8 cellular contexts compared by ENCODE assay signal in the genomic region with DNA sequence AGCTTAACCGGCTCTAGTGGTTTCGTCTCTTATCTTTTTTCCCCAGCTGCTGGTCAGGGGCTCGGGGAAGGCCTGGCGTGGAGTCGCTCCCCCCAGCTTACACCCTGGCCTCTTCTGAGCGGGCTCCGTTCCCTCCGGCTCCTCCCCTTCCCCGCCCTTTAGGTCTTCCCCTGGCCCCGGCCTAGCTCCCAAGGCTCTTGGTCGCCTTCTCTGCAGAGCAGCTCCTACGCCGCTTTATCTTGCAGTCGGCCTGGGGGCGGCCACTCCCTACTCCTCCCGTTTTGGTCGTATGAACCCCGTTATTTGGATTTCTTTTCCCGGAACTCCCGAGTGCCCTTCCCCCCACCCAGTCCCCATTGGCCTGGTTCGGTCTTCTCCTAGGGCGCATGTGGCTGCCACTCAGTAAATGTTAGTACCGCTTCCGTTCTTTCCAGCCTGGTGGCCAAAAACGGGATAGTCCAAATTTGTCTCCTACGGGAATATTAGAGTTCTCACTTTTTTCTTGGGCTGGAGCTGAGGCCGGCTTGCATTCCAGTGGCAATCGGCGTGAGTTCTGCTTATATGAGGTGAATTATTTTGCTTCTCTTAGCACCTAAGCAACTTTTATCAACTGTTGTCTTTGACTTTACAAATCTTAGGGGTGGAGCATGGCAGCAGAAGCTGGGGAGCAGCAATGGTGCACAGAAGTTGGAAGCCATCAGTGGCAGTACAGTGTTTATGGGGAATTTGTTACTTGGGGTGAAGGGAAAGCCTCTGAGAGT. TPM values are rescaled to one million over a fixed set of nuclear protein-coding genes. Genes with fewer than 3 reads are reported as not detected.
A peak's percentile ranks its signal among the peaks of the same experiment; 100 is the strongest.
DNase-seq lines count a peak whose midpoint lies in the region; ATAC-seq and TF ChIP-seq lines count a peak whose summit lies in the region.

No MANE protein-coding gene starts in this region.

- CTCF ChIA-PET in SK-N-SH (lab: Yijun Ruan, JAX), result interaction anchor here (0.6 to 2.4 kb wide), 15 partner anchors 9 to 90 kb away, joined by 3 to 12 read pairs (median 3); partner anchors contain the start of genes MAP7D1 and TRAPPC3

- H2AFZ ChIP-seq in SK-N-SH (ENCODE audit: low read depth), result no peak overlapping the region

- H4K20me1 ChIP-seq in SK-N-SH (ENCODE audit: insufficient read depth), result peaks cover 49% of the 10 kb centered on the region

- POLR2A ChIA-PET in SK-N-SH (lab: Yijun Ruan, JAX), result interaction anchor here (0.7 to 1.6 kb wide), 6 partner anchors 37 to 131 kb away, joined by 3 to 5 read pairs (median 3); partner anchors contain the start of genes MAP7D1 and TRAPPC3

- peak; percentile 18 for TF ChIP-seq POLR2A in GM18505 (IDR thresholded peaks at IDR 0.05; ENCODE audit: borderline replicate concordance, extremely low read depth, insufficient read depth, insufficient read length)
- TF ChIP-seq POLR2A in right lobe of liver (IDR thresholded peaks at IDR 0.05), result no peak

- peaks cover 8 to 9% of the 10 kb centered on the region in 2 experiments; a peak in 2 of 4 replicates for H3K4me1 ChIP-seq in SK-N-SH (ENCODE audit: control insufficient read depth in 1 of 2, insufficient read depth in 2 of 2, low read depth in 1 of 2, low read length in 1 of 2)
- peaks cover 0 to 31% (median 13%) of the 10 kb centered on the region in 4 donors for H3K4me1 ChIP-seq in right lobe of liver

- H3F3A ChIP-seq in SK-N-SH (replicated peaks; ENCODE audit: insufficient read depth), result peaks cover 13% of the 10 kb centered on the region

- H3K4me3 ChIP-seq in SK-N-SH (ENCODE audit: low read depth in 2 of 2, low read length in 1 of 2) (peak overlapping the region; percentile 69 to 77), right lobe of liver (peak overlapping the region; percentile 66 to 80 (median 79))

- no peaks in the 10 kb centered on the region for H3K9me2 ChIP-seq in SK-N-SH

- peaks cover 54% of the 10 kb centered on the region for H3K79me2 ChIP-seq in SK-N-SH (ENCODE audit: insufficient read depth)

- H3K27ac ChIP-seq in SK-N-SH (ENCODE audit: low read depth in 2 of 2, low read length in 1 of 2) (peak overlapping the region; percentile 88 to 97), right lobe of liver (peak overlapping the region; percentile 90 to 92 (median 91)), substantia nigra (ENCODE audit: low read depth, low read length, poor library complexity, severe bottlenecking) (peak overlapping the region; percentile 92)

- peak; percentile 40 for TF ChIP-seq CTCF in AG09319 (IDR thresholded peaks at IDR 0.05; ENCODE audit: low read depth, low read length)
- peak; percentile 55 for TF ChIP-seq CTCF in SK-N-SH (IDR thresholded peaks at IDR 0.05)
- TF ChIP-seq CTCF in right lobe of liver (IDR thresholded peaks at IDR 0.05), result peak in 3 of 4 donors; percentile 30 to 52 (median 33)

- H3K36me3 ChIP-seq in SK-N-SH (replicated peaks in 1 of 2; ENCODE audit: control insufficient read depth in 1 of 2, insufficient read depth in 2 of 2, low read length in 1 of 2) (peaks cover 0 to 37% of the 10 kb centered on the region in 2 experiments), right lobe of liver (peaks cover 0 to 8% (median 0%) of the 10 kb centered on the region in 4 donors)

- H3K4me2 ChIP-seq in SK-N-SH, result peak overlapping the region; percentile 83

- ATAC-seq in GM18505 (IDR thresholded peaks at IDR 0.05; ENCODE audit: unreplicated experiment) (peak; percentile 47), HG02885 (IDR thresholded peaks at IDR 0.05; ENCODE audit: poor library complexity, unreplicated experiment) (peak; percentile 58), right lobe of liver (peak; percentile 72 to 82 (median 74))

- WGBS in SK-N-SH (ENCODE audit: low lambda C conversion rate), result 1% methylated on average over 29 of the region's 29 CpGs
- 0% methylated on average over 25 of the region's 29 CpGs for WGBS in right lobe of liver (ENCODE audit: insufficient coverage, low coverage, low lambda C conversion rate, missing lambda C conversion rate)

- intact Hi-C loops in right lobe of liver (cut with DNase I), result no loop called here

- no peaks in the 10 kb centered on the region for H3K9me3 ChIP-seq in SK-N-SH
- no peaks in the 10 kb centered on the region for H3K9me3 ChIP-seq in right lobe of liver

- peak overlapping the region; percentile 86 for H3K9ac ChIP-seq in SK-N-SH

- no peak for TF ChIP-seq RAD21 in SK-N-SH (IDR thresholded peaks at IDR 0.05; ENCODE audit: low read length)

- H3K27me3 ChIP-seq in SK-N-SH (ENCODE audit: insufficient read depth) (no peaks in the 10 kb centered on the region), right lobe of liver (no peaks in the 10 kb centered on the region)

- DNase-seq in AG09319 (ENCODE audit: extremely low read depth, low read depth) (peak; percentile 56), NCI-H1105 (lab: John Stamatoyannopoulos, UW) (peak; percentile 77), SK-N-SH (peak; percentile 84), dermis blood vessel endothelial cell (peak; percentile 89), right lobe of liver (peak; percentile 84 to 88 (median 85)), substantia nigra (lab: John Stamatoyannopoulos, UW) (peak in 19 of 49 donors; percentile 49 to 96 (median 83))

- 0 out of 4 replicates have a peak, but pooled peaks of 1 of the 2 experiments have one; percentile 2 for TF ChIP-seq EP300 in SK-N-SH (IDR thresholded peaks at IDR 0.05; ENCODE audit: borderline replicate concordance in 1 of 2, low read depth in 1 of 2, low read length in 1 of 2)

TF ChIP-seq in SK-N-SH, 30 proteins besides CTCF, POLR2A, EP300 and RAD21:
- no peak for TF ChIP-seq YY1 (IDR thresholded peaks at IDR 0.05; ENCODE audit: low read depth)
- TF ChIP-seq TCF12 (IDR thresholded peaks at IDR 0.05), result peak; percentile 7; the same call in 1 of the 2 replicates
- TF ChIP-seq, protein P1, sequence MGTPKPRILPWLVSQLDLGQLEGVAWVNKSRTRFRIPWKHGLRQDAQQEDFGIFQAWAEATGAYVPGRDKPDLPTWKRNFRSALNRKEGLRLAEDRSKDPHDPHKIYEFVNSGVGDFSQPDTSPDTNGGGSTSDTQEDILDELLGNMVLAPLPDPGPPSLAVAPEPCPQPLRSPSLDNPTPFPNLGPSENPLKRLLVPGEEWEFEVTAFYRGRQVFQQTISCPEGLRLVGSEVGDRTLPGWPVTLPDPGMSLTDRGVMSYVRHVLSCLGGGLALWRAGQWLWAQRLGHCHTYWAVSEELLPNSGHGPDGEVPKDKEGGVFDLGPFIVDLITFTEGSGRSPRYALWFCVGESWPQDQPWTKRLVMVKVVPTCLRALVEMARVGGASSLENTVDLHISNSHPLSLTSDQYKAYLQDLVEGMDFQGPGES (IDR thresholded peaks at IDR 0.05; ENCODE audit: low read depth, low read length), result no peak
- no peak for TF ChIP-seq FOSL2 (IDR thresholded peaks at IDR 0.05; ENCODE audit: borderline replicate concordance, low read depth)
- TF ChIP-seq NRF1 (IDR thresholded peaks at IDR 0.05; ENCODE audit: low read depth, low read length), result 0 out of 2 replicates have a peak, but pooled peaks have one; percentile 7
- TF ChIP-seq CHD2 (IDR thresholded peaks at IDR 0.05; ENCODE audit: low read length, partially characterized antibody), result peak; percentile 60
- TF ChIP-seq MXI1 (IDR thresholded peaks at IDR 0.05; ENCODE audit: low read depth, low read length), result peak; percentile 93
- TF ChIP-seq JUND (IDR thresholded peaks at IDR 0.05), result no peak
- TF ChIP-seq SIN3A (IDR thresholded peaks at IDR 0.05; ENCODE audit: borderline replicate concordance, low read depth, low read length), result peak; percentile 65; the same call in 1 of the 2 replicates
- peak; percentile 56 for TF ChIP-seq PBX3 (IDR thresholded peaks at IDR 0.05)
- TF ChIP-seq, protein P2, sequence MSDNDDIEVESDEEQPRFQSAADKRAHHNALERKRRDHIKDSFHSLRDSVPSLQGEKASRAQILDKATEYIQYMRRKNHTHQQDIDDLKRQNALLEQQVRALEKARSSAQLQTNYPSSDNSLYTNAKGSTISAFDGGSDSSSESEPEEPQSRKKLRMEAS (IDR thresholded peaks at IDR 0.05; ENCODE audit: low read depth), result peak; percentile 80
TF ChIP-seq in SK-N-SH: peak in this region for 7.

RNA-seq across cellular contexts. Expression of gene THRAP3, which starts 0.5 kb away (rescaled TPM):
- 33.7 and 46.1 TPM in 2 replicates for polyA plus RNA-seq in SK-N-SH (2012; rRNA removed)
- 34.8 and 38.8 TPM in 2 replicates for polyA plus RNA-seq in SK-N-SH (2012; cell fraction: cytosol; rRNA removed)
- 18.0 and 38.3 TPM in 2 replicates for polyA plus RNA-seq in SK-N-SH (2012; cell fraction: nucleus; rRNA removed)
- 96.0 and 151 TPM in 2 replicates for total RNA-seq in dermis blood vessel endothelial cell
- 10 to 100 TPM; 33.7 to 53.6 (median 40.7) TPM for total RNA-seq in right lobe of liver
